Comparison of ENCODE assay signal across 1 cellular context in genomic region chr12:124240493-124240892, GRCh38.
A peak's percentile ranks its signal among the peaks of the same experiment; 100 is the strongest.
TF ChIP-seq lines count a peak whose summit lies in the region.

No MANE protein-coding gene starts in this region.

TF ChIP-seq in GM12878, 131 proteins besides CTCF, POLR2A, EP300 and RAD21:
- no peak for TF ChIP-seq PML (IDR thresholded peaks at IDR 0.05; ENCODE audit: low read length)
- TF ChIP-seq BMI1 (IDR thresholded peaks at IDR 0.05; ENCODE audit: borderline replicate concordance): no peak
- TF ChIP-seq SIX5 (IDR thresholded peaks at IDR 0.05; ENCODE audit: low read depth, low read length, severe bottlenecking): peak; percentile 53
- no peak for TF ChIP-seq YBX1 (IDR thresholded peaks at IDR 0.05)
- no peak for TF ChIP-seq NRF1 (conservative IDR thresholded peaks at IDR 0.05; ENCODE audit: low read depth, low read length)
- no peak for TF ChIP-seq SMC3 (IDR thresholded peaks at IDR 0.05; ENCODE audit: borderline replicate concordance, low read length)
- TF ChIP-seq ZNF207 (IDR thresholded peaks at IDR 0.05; ENCODE audit: borderline replicate concordance): no peak
- no peak for TF ChIP-seq HDAC2 (IDR thresholded peaks at IDR 0.05)
- no peak for TF ChIP-seq HDAC6 (IDR thresholded peaks at IDR 0.05; ENCODE audit: unreplicated experiment)
- no peak for TF ChIP-seq JUND (IDR thresholded peaks at IDR 0.05; ENCODE audit: low read depth, low read length)
- TF ChIP-seq HCFC1 (IDR thresholded peaks at IDR 0.05; ENCODE audit: low read length): peak; percentile 47; the same call in 1 of the 2 replicates
